In genomic region chr6:129050086-129050485, GRCh38 we compare ENCODE assay signal across 23 cellular contexts.
DNase-seq lines count a peak whose midpoint lies in the region; ATAC-seq lines count a peak whose summit lies in the region.
"Had no signal": no experiment of that assay in that cellular context is flagged by ENCODE, and none has a peak within 500 bp of the region (broad histone marks: within the 10 kb centered on the region; RNA-seq: fewer than 3 reads in every experiment).

No MANE protein-coding gene starts in this region.

- no peaks in the 10 kb centered on the region for H3K9me3 Mint-ChIP-seq in activated T-helper 1 cell treated with anti-CD3 and anti-CD28 coated beads, Interleukin-12 subunit alpha, Interleukin-12 subunit beta, Interleukin-2, Interleukin-4 antibody, amounts not matched to agents 30 ng/mL and 10 ng/mL and 1 ng/mL, durations not matched to agents 14 hours and 24 hours and 36 hours
- H3K9me3 Mint-ChIP-seq: activated naive CD4-positive, alpha-beta T cell treated with anti-CD3 and anti-CD28 coated beads for 36 hours had no signal

- intact Hi-C loops in activated T-helper 1 cell treated with anti-CD3 and anti-CD28 coated beads, Interleukin-12 subunit alpha, Interleukin-12 subunit beta, Interleukin-2, Interleukin-4 antibody, amounts not matched to agents 30 ng/mL and 10 ng/mL and 1 ng/mL, durations not matched to agents 14 hours and 24 hours and 36 hours (cut with micrococcal nuclease): no loop called here

- H3K36me3 Mint-ChIP-seq in activated T-helper 1 cell treated with anti-CD3 and anti-CD28 coated beads, Interleukin-12 subunit alpha, Interleukin-12 subunit beta, Interleukin-2, Interleukin-4 antibody, amounts not matched to agents 30 ng/mL and 10 ng/mL and 1 ng/mL, durations not matched to agents 14 hours and 24 hours and 36 hours (ENCODE audit: low read depth): no peaks in the 10 kb centered on the region
- H3K36me3 Mint-ChIP-seq: memory B cell, naive B cell had no signal

- no peaks in the 10 kb centered on the region for H3K4me1 Mint-ChIP-seq in activated T-helper 1 cell treated with anti-CD3 and anti-CD28 coated beads, Interleukin-12 subunit alpha, Interleukin-12 subunit beta, Interleukin-2, Interleukin-4 antibody, amounts not matched to agents 30 ng/mL and 10 ng/mL and 1 ng/mL, durations not matched to agents 14 hours and 24 hours and 36 hours (ENCODE audit: low read depth)
- H3K4me1 Mint-ChIP-seq: GM23338, memory B cell, naive B cell had no signal

- DNase-seq in AG08396 (ENCODE audit: low spot score): peak; percentile 13
- DNase-seq in HS-5 (ENCODE audit: low read depth): peak; percentile 23
- DNase-seq in astrocyte of the hippocampus (ENCODE audit: low read depth, low spot score): peak; percentile 13
- DNase-seq in kidney tubule cell (ENCODE audit: low spot score): peak; percentile 69
- no peak for DNase-seq in activated T-helper 1 cell treated with anti-CD3 and anti-CD28 coated beads, Interleukin-12 subunit alpha, Interleukin-12 subunit beta, Interleukin-2, Interleukin-4 antibody, amounts not matched to agents 30 ng/mL and 10 ng/mL and 1 ng/mL, durations not matched to agents 14 hours and 24 hours and 36 hours (ENCODE audit: low spot score)
- DNase-seq: activated CD4-positive, alpha-beta T cell treated with anti-CD3 and anti-CD28 coated beads for 48 hours; activated naive CD4-positive, alpha-beta T cell treated with anti-CD3 and anti-CD28 coated beads for 36 hours; activated T-cell treated with anti-CD3 and anti-CD28 coated beads, Interleukin-2, amount 50 U/mL, for 48 hours; amygdala; caudate nucleus; COR-L47; naive B cell; NCI-H1694 treated with DMSO at 0.1 percent for 48 hours; NCI-H526 treated with DMSO at 0.1 percent for 48 hours; nucleus accumbens; T-helper 17 cell; upper lobe of left lung had no signal

- no peaks in the 10 kb centered on the region for H3K27me3 Mint-ChIP-seq in activated T-helper 1 cell treated with anti-CD3 and anti-CD28 coated beads, Interleukin-12 subunit alpha, Interleukin-12 subunit beta, Interleukin-2, Interleukin-4 antibody, amounts not matched to agents 30 ng/mL and 10 ng/mL and 1 ng/mL, durations not matched to agents 14 hours and 24 hours and 36 hours (ENCODE audit: insufficient read depth)
- H3K27me3 Mint-ChIP-seq: dendritic cell treated with granulocyte-macrophage colony-stimulating factor and Interleukin-4, amounts not matched to agents 40 ng/mL and 50 ng/mL, for 4 days; naive B cell had no signal

- no peak overlapping the region for H3K27ac Mint-ChIP-seq in activated T-helper 1 cell treated with anti-CD3 and anti-CD28 coated beads, Interleukin-12 subunit alpha, Interleukin-12 subunit beta, Interleukin-2, Interleukin-4 antibody, amounts not matched to agents 30 ng/mL and 10 ng/mL and 1 ng/mL, durations not matched to agents 14 hours and 24 hours and 36 hours
- H3K27ac Mint-ChIP-seq: activated naive CD4-positive, alpha-beta T cell treated with anti-CD3 and anti-CD28 coated beads for 36 hours; dendritic cell treated with granulocyte-macrophage colony-stimulating factor and Interleukin-4, amounts not matched to agents 40 ng/mL and 50 ng/mL, for 4 days; GM23338; memory B cell; naive B cell; T-helper 17 cell had no signal

- no peak overlapping the region for H3K4me3 Mint-ChIP-seq in activated T-helper 1 cell treated with anti-CD3 and anti-CD28 coated beads, Interleukin-12 subunit alpha, Interleukin-12 subunit beta, Interleukin-2, Interleukin-4 antibody, amounts not matched to agents 30 ng/mL and 10 ng/mL and 1 ng/mL, durations not matched to agents 14 hours and 24 hours and 36 hours
- H3K4me3 Mint-ChIP-seq: activated naive CD4-positive, alpha-beta T cell treated with anti-CD3 and anti-CD28 coated beads for 36 hours; dendritic cell treated with granulocyte-macrophage colony-stimulating factor and Interleukin-4, amounts not matched to agents 40 ng/mL and 50 ng/mL, for 4 days; GM23338; memory B cell; naive B cell; T-helper 17 cell had no signal

- ATAC-seq in GM18517 (IDR thresholded peaks at IDR 0.05; ENCODE audit: unreplicated experiment) (no peak), GM21717 (IDR thresholded peaks at IDR 0.05; ENCODE audit: unreplicated experiment) (no peak), HG03135 (IDR thresholded peaks at IDR 0.05; ENCODE audit: unreplicated experiment) (no peak)
- ATAC-seq: GM23338, T-helper 17 cell had no signal
